34 cellular contexts compared by ENCODE assay signal in genomic region chr1:223018534-223018933, GRCh38.
"Had no signal": no experiment of that assay in that cellular context is flagged by ENCODE, and none has a peak within 500 bp of the region (broad histone marks: within the 10 kb centered on the region; RNA-seq: fewer than 3 reads in every experiment).

No MANE protein-coding gene starts in this region.

- H3K36me3 Mint-ChIP-seq: activated CD4-positive, alpha-beta memory T cell treated with anti-CD3 and anti-CD28 coated beads for 36 hours; activated CD8-positive, alpha-beta memory T cell treated with anti-CD3 and anti-CD28 coated beads, Interleukin-2, amount 10 ng/mL, durations not matched to agents 7 days and 5 days; activated naive CD4-positive, alpha-beta T cell treated with anti-CD3 and anti-CD28 coated beads, Interleukin-2, amount 10 ng/mL, durations not matched to agents 7 days and 5 days; activated naive CD8-positive, alpha-beta T cell; brain had no signal

- DNase-seq: activated CD4-positive, alpha-beta memory T cell treated with anti-CD3 and anti-CD28 coated beads for 36 hours; activated CD4-positive, alpha-beta T cell treated with anti-CD3 and anti-CD28 coated beads for 36 hours; activated CD4-positive, alpha-beta T cell treated with anti-CD3 and anti-CD28 coated beads, Interleukin-2, amount 50 U/mL, for 1 hour; activated CD8-positive, alpha-beta memory T cell treated with anti-CD3 and anti-CD28 coated beads, Interleukin-2, amount 10 ng/mL, durations not matched to agents 7 days and 5 days; activated CD8-positive, alpha-beta memory T cell treated with anti-CD3 and anti-CD28 coated beads, Interleukin-2, amount 50 U/mL, for 48 hours; activated effector memory CD4-positive, alpha-beta T cell treated with Interleukin-2 at 50 U/mL for 16 hours; activated naive CD4-positive, alpha-beta T cell treated with anti-CD3 and anti-CD28 coated beads, Interleukin-2, amount 10 ng/mL, durations not matched to agents 7 days and 5 days; activated naive CD8-positive, alpha-beta T cell treated with anti-CD3 and anti-CD28 coated beads, Interleukin-2, amount 50 U/mL, for 24 hours; activated T-cell treated with anti-CD3 and anti-CD28 coated beads, Interleukin-2, amount 50 U/mL, for 48 hours; anterior cingulate cortex; caudate nucleus; MM.1S; MV-4-11; NCI-H1092; NCI-H1436 treated with DMSO at 0.1 percent for 48 hours; NCI-H1694 treated with DMSO at 0.1 percent for 48 hours; NCI-H2029; NCI-H345; NCI-H526; NCI-H748 treated with DMSO at 0.1 percent for 48 hours; NK-92 treated with Interleukin-12 subunit alpha and Interleukin-12 subunit beta, amount 100 ng/mL, for 24 hours; PC-3; SW 1271; T-helper 1 cell; T-helper 2 cell; T1000 had no signal

- H3K4me3 Mint-ChIP-seq: activated CD4-positive, alpha-beta memory T cell treated with anti-CD3 and anti-CD28 coated beads for 36 hours; activated CD4-positive, alpha-beta T cell treated with anti-CD3 and anti-CD28 coated beads for 36 hours; activated CD8-positive, alpha-beta memory T cell treated with anti-CD3 and anti-CD28 coated beads, Interleukin-2, amount 10 ng/mL, durations not matched to agents 7 days and 5 days; activated naive CD4-positive, alpha-beta T cell treated with anti-CD3 and anti-CD28 coated beads, Interleukin-2, amount 10 ng/mL, durations not matched to agents 7 days and 5 days; activated naive CD8-positive, alpha-beta T cell; activated naive CD8-positive, alpha-beta T cell treated with anti-CD3 and anti-CD28 coated beads, Interleukin-2, amount 50 U/mL, for 24 hours; brain had no signal

- H3K27ac ChIP-seq: KMS-11, RWPE1 had no signal

- H3K27me3 Mint-ChIP-seq: activated CD4-positive, alpha-beta memory T cell treated with anti-CD3 and anti-CD28 coated beads for 36 hours; activated CD4-positive, alpha-beta T cell treated with anti-CD3 and anti-CD28 coated beads for 36 hours; activated naive CD4-positive, alpha-beta T cell treated with anti-CD3 and anti-CD28 coated beads, Interleukin-2, amount 10 ng/mL, durations not matched to agents 7 days and 5 days; activated naive CD8-positive, alpha-beta T cell; brain had no signal

- FAIRE-seq: bronchial epithelial cell, RCC 7860 had no signal

- H3K9me3 Mint-ChIP-seq: activated CD4-positive, alpha-beta memory T cell treated with anti-CD3 and anti-CD28 coated beads for 36 hours; activated naive CD4-positive, alpha-beta T cell treated with anti-CD3 and anti-CD28 coated beads, Interleukin-2, amount 10 ng/mL, durations not matched to agents 7 days and 5 days; activated naive CD8-positive, alpha-beta T cell treated with anti-CD3 and anti-CD28 coated beads, Interleukin-2, amount 50 U/mL, for 24 hours had no signal

- ATAC-seq: activated CD4-positive, alpha-beta T cell treated with anti-CD3 and anti-CD28 coated beads for 36 hours; activated CD4-positive, CD25-positive, alpha-beta regulatory T cell treated with anti-CD3 and anti-CD28 coated beads, Interleukin-2, amount 50 U/mL, for 24 hours; activated CD8-positive, alpha-beta memory T cell treated with anti-CD3 and anti-CD28 coated beads, Interleukin-2, amount 10 ng/mL, durations not matched to agents 7 days and 5 days; activated naive CD8-positive, alpha-beta T cell treated with anti-CD3 and anti-CD28 coated beads, Interleukin-2, amount 50 U/mL, for 24 hours; PC-3; Right ventricle myocardium inferior had no signal

- H3K4me2 ChIP-seq: KMS-11 had no signal

- H3K4me1 Mint-ChIP-seq: activated CD4-positive, alpha-beta T cell treated with anti-CD3 and anti-CD28 coated beads for 36 hours; activated CD8-positive, alpha-beta memory T cell treated with anti-CD3 and anti-CD28 coated beads, Interleukin-2, amount 10 ng/mL, durations not matched to agents 7 days and 5 days; activated naive CD4-positive, alpha-beta T cell treated with anti-CD3 and anti-CD28 coated beads, Interleukin-2, amount 10 ng/mL, durations not matched to agents 7 days and 5 days; activated naive CD8-positive, alpha-beta T cell treated with anti-CD3 and anti-CD28 coated beads, Interleukin-2, amount 50 U/mL, for 24 hours had no signal

- H3K27ac Mint-ChIP-seq: activated CD4-positive, alpha-beta memory T cell treated with anti-CD3 and anti-CD28 coated beads for 36 hours; activated CD4-positive, alpha-beta T cell treated with anti-CD3 and anti-CD28 coated beads for 36 hours; activated CD8-positive, alpha-beta memory T cell treated with anti-CD3 and anti-CD28 coated beads, Interleukin-2, amount 10 ng/mL, durations not matched to agents 7 days and 5 days; activated naive CD4-positive, alpha-beta T cell treated with anti-CD3 and anti-CD28 coated beads, Interleukin-2, amount 10 ng/mL, durations not matched to agents 7 days and 5 days; activated naive CD8-positive, alpha-beta T cell; activated naive CD8-positive, alpha-beta T cell treated with anti-CD3 and anti-CD28 coated beads, Interleukin-2, amount 50 U/mL, for 24 hours had no signal

- H3K9ac ChIP-seq: KMS-11 had no signal
